25 cellular contexts compared by ENCODE assay signal in genomic region chr9:118325757-118326156, GRCh38.
DNase-seq lines count a peak whose midpoint lies in the region; ATAC-seq, FAIRE-seq and TF ChIP-seq lines count a peak whose summit lies in the region.
"Had no signal": no experiment of that assay in that cellular context is flagged by ENCODE, and none has a peak within 500 bp of the region (broad histone marks: within the 10 kb centered on the region; RNA-seq: fewer than 3 reads in every experiment).

No MANE protein-coding gene starts in this region.

- H3K4me2 ChIP-seq in GM12878 (ENCODE audit: control insufficient read depth, insufficient read depth) = no peak overlapping the region

- no TSS peak for BruUV-seq in GM12878 (replicated peaks; lab: Mats Ljungman, UMichigan)

- no peak overlapping the region for H3K4me3 ChIP-seq in GM12878
- H3K4me3 ChIP-seq: BLaER1 had no signal

- ATAC-seq in GM12878 = peak; percentile 61

- SMC1A ChIA-PET in GM12878 (lab: Charles Lee; ENCODE audit: uncharacterized antibody, unreplicated experiment) = no interaction called here

- H2AFZ ChIP-seq in GM12878 (ENCODE audit: control insufficient read depth, low read depth, low read length) = no peak overlapping the region

- no peaks in the 10 kb centered on the region for H3K27me3 Mint-ChIP-seq in endothelial cell (ENCODE audit: unreplicated experiment)
- H3K27me3 Mint-ChIP-seq: CD4-positive, alpha-beta memory T cell; CD4-positive, CD25-positive, alpha-beta regulatory T cell; CD8-positive, alpha-beta memory T cell had no signal

- in situ Hi-C loops in GM12878 (cut with MboI) = no loop called here

- no peak for TF ChIP-seq RAD21 in GM12878 (IDR thresholded peaks at IDR 0.05; ENCODE audit: insufficient read depth, low read depth, low read length)

- RAD21 ChIA-PET in GM12878 (lab: Charles Lee; ENCODE audit: unreplicated experiment) = no interaction called here

- TF ChIP-seq POLR2A in GM12891 (IDR thresholded peaks at IDR 0.05; ENCODE audit: low read depth, low read length) (no peak), H54 (IDR thresholded peaks at IDR 0.05; ENCODE audit: low read depth, low read length) (no peak), GM12878 (IDR thresholded peaks at IDR 0.05; ENCODE audit: low read depth, low read length) (no peak)

- no peak overlapping the region for H3K27ac Mint-ChIP-seq in endothelial cell (ENCODE audit: unreplicated experiment)
- H3K27ac Mint-ChIP-seq: CD14-positive monocyte; CD4-positive, alpha-beta memory T cell; CD4-positive, CD25-positive, alpha-beta regulatory T cell had no signal

- no peaks in the 10 kb centered on the region for H3K36me3 ChIP-seq in GM12878 (ENCODE audit: control insufficient read depth in 2 of 2, insufficient read depth in 2 of 2, low read length in 1 of 2)
- H3K36me3 ChIP-seq: BE2C, BLaER1 had no signal

- H3K36me3 Mint-ChIP-seq in endothelial cell (ENCODE audit: low read depth, unreplicated experiment) = no peaks in the 10 kb centered on the region
- H3K36me3 Mint-ChIP-seq: CD14-positive monocyte; CD4-positive, alpha-beta memory T cell; CD4-positive, CD25-positive, alpha-beta regulatory T cell; CD8-positive, alpha-beta memory T cell had no signal

- DNase-seq in GM12891 (ENCODE audit: insufficient read length, low spot score) (no peak), H54 (ENCODE audit: insufficient read length, low spot score) (no peak), GM12878 (ENCODE audit: low read depth, low spot score) (no peak), endothelial cell (ENCODE audit: low spot score) (no peak), RCC 7860 (ENCODE audit: low spot score) (no peak)
- DNase-seq: 8988T; ACHN; BE2C; C1 segment of cervical spinal cord; CD4-positive, alpha-beta memory T cell; CD4-positive, CD25-positive, alpha-beta regulatory T cell; CD8-positive, alpha-beta memory T cell; COR-L47; DMS 273 treated with DMSO at 0.1 percent for 48 hours; DMS153; DMS53; DMS79; DND-41; EL; GDM1 had no signal

- FAIRE-seq in GM12891 (lab: Jason Lieb, UNC) (no peak), H54 (lab: Jason Lieb, UNC) (peak; percentile 89), GM12878 (lab: Jason Lieb, UNC) (no peak), RCC 7860 (lab: Jason Lieb, UNC) (no peak)
- FAIRE-seq: A204.1, GM12892, GM18507 had no signal

- no peaks in the 10 kb centered on the region for H4K20me1 ChIP-seq in GM12878 (ENCODE audit: control insufficient read depth, insufficient read depth)
- H4K20me1 ChIP-seq: BLaER1 had no signal

- H3K4me1 ChIP-seq in GM12878 (ENCODE audit: control insufficient read depth, insufficient read depth, low read length) = no peaks in the 10 kb centered on the region
- H3K4me1 ChIP-seq: BE2C had no signal

- H3K27ac ChIP-seq in GM12878 (ENCODE audit: control insufficient read depth, insufficient read depth) = no peak overlapping the region
- H3K27ac ChIP-seq: BLaER1 had no signal

- H3K9me3 ChIP-seq in GM12878 (replicated peaks; ENCODE audit: control insufficient read depth, insufficient read depth, low read length) = no peaks in the 10 kb centered on the region
- H3K9me3 ChIP-seq: BE2C, BLaER1 had no signal

- intact Hi-C loops in GM12878 (cut with micrococcal nuclease; ENCODE audit: unreplicated experiment) = no loop called here

- POLR2A ChIA-PET in GM12878 (lab: Charles Lee) = no interaction called here

- TF ChIP-seq CTCF in GM12878 (IDR thresholded peaks at IDR 0.05 in 2 of 3, conservative IDR thresholded peaks at IDR 0.05 in 1 of 3; ENCODE audit: control insufficient read depth in 2 of 3, extremely low read depth in 1 of 3, insufficient read depth in 1 of 3, low read depth in 3 of 3, low read length in 3 of 3) (no peak), endothelial cell (IDR thresholded peaks at IDR 0.05; ENCODE audit: unreplicated experiment) (no peak)

- H3K79me2 ChIP-seq in GM12878 (ENCODE audit: control insufficient read depth, insufficient read depth, low read length) = no peaks in the 10 kb centered on the region

- no peaks in the 10 kb centered on the region for H3K9me3 Mint-ChIP-seq in endothelial cell (ENCODE audit: unreplicated experiment)

- H3K4me1 Mint-ChIP-seq in endothelial cell (ENCODE audit: unreplicated experiment) = no peaks in the 10 kb centered on the region
- H3K4me1 Mint-ChIP-seq: CD14-positive monocyte; CD4-positive, alpha-beta memory T cell; CD4-positive, CD25-positive, alpha-beta regulatory T cell; CD8-positive, alpha-beta memory T cell had no signal

- H3K27me3 ChIP-seq in GM12878 (replicated peaks in 1 of 2; ENCODE audit: control insufficient read depth in 2 of 2, insufficient read depth in 2 of 2, low read length in 1 of 2) = no peaks in the 10 kb centered on the region
- H3K27me3 ChIP-seq: BE2C, BLaER1 had no signal

- peak; percentile 13 to 29; a peak in 1 of 4 replicates for TF ChIP-seq EP300 in GM12878 (IDR thresholded peaks at IDR 0.05; ENCODE audit: borderline replicate concordance in 1 of 2, control insufficient read depth in 1 of 2, low read depth in 2 of 2, low read length in 2 of 2)

- CTCF ChIA-PET in GM12878 (lab: Yijun Ruan, JAX) = no interaction called here

- 18% methylated on average over 2 of the region's 2 CpGs for WGBS in GM12878 (ENCODE audit: insufficient coverage, insufficient replicate concordance, low lambda C conversion rate, missing lambda C conversion rate)

- no peak overlapping the region for H3K4me3 Mint-ChIP-seq in endothelial cell (ENCODE audit: unreplicated experiment)
- H3K4me3 Mint-ChIP-seq: CD14-positive monocyte; CD4-positive, alpha-beta memory T cell; CD4-positive, CD25-positive, alpha-beta regulatory T cell had no signal

- no peak overlapping the region for H3K9ac ChIP-seq in GM12878 (ENCODE audit: control insufficient read depth, insufficient read depth, low read length)
- H3K9ac ChIP-seq: BLaER1 had no signal

TF ChIP-seq in GM12891, 5 proteins besides CTCF, POLR2A, EP300 and RAD21:
- 0 out of 2 replicates have a peak, but pooled peaks have one; percentile 14 for TF ChIP-seq SPI1 (IDR thresholded peaks at IDR 0.05; ENCODE audit: low read depth, low read length)
- TF ChIP-seq TAF1 (IDR thresholded peaks at IDR 0.05; ENCODE audit: low read depth, low read length) = no peak

TF ChIP-seq in GM12878, 131 proteins besides CTCF, POLR2A, EP300 and RAD21:
- peak; percentile 86 for TF ChIP-seq MTA2 (IDR thresholded peaks at IDR 0.05; ENCODE audit: low read depth)
- peak; percentile 37; the same call in 1 of the 2 replicates for TF ChIP-seq SPI1 (IDR thresholded peaks at IDR 0.05; ENCODE audit: borderline replicate concordance, insufficient read depth, low read depth, low read length)
- TF ChIP-seq ZBED1 (IDR thresholded peaks at IDR 0.05; ENCODE audit: borderline replicate concordance) = no peak
- no peak for TF ChIP-seq IKZF1 (conservative IDR thresholded peaks at IDR 0.05)
- peak; percentile 53 for TF ChIP-seq NR2F1 (conservative IDR thresholded peaks at IDR 0.05)
- TF ChIP-seq TCF3 (IDR thresholded peaks at IDR 0.05; ENCODE audit: borderline replicate concordance, insufficient read depth, low read depth, low read length) = no peak
